1 cellular context compared by ENCODE assay signal in the genomic region with DNA sequence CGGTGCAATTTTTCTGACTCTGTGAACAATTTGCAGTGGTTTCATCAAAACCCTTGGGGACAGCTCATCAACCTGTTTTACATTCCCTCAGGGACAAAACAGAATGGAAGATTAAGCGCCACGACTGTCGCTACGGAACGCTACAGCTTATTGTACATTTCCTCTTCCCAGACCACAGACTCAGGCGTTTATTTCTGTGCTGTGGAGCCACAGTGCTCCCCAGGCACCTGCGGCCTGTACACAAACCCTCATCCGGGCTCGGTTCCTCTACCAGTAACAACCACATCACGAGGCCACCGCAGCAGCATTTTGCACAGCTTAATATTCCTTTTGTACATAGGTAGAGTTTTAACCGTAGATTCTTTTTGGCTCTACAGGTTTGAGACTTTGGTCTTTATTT.
A peak's percentile ranks its signal among the peaks of the same experiment; 100 is the strongest.
TF ChIP-seq lines count a peak whose summit lies in the region.

No MANE protein-coding gene starts in this region.

TF ChIP-seq in GM12878, 131 proteins besides CTCF, POLR2A, EP300 and RAD21 (continued from another document):
- TF ChIP-seq, protein P1, sequence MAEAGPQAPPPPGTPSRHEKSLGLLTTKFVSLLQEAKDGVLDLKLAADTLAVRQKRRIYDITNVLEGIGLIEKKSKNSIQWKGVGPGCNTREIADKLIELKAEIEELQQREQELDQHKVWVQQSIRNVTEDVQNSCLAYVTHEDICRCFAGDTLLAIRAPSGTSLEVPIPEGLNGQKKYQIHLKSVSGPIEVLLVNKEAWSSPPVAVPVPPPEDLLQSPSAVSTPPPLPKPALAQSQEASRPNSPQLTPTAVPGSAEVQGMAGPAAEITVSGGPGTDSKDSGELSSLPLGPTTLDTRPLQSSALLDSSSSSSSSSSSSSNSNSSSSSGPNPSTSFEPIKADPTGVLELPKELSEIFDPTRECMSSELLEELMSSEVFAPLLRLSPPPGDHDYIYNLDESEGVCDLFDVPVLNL (IDR thresholded peaks at IDR 0.05; ENCODE audit: low read depth, low read length), result no peak
- no peak for TF ChIP-seq ZBED1 (IDR thresholded peaks at IDR 0.05; ENCODE audit: borderline replicate concordance)
- TF ChIP-seq CBFB (IDR thresholded peaks at IDR 0.05; ENCODE audit: low read depth), result no peak
- TF ChIP-seq SPI1 (IDR thresholded peaks at IDR 0.05; ENCODE audit: borderline replicate concordance, insufficient read depth, low read depth, low read length), result peak; percentile 78
- TF ChIP-seq SMAD1 (IDR thresholded peaks at IDR 0.05; ENCODE audit: low read depth, partially characterized antibody), result no peak
- TF ChIP-seq, protein P2, sequence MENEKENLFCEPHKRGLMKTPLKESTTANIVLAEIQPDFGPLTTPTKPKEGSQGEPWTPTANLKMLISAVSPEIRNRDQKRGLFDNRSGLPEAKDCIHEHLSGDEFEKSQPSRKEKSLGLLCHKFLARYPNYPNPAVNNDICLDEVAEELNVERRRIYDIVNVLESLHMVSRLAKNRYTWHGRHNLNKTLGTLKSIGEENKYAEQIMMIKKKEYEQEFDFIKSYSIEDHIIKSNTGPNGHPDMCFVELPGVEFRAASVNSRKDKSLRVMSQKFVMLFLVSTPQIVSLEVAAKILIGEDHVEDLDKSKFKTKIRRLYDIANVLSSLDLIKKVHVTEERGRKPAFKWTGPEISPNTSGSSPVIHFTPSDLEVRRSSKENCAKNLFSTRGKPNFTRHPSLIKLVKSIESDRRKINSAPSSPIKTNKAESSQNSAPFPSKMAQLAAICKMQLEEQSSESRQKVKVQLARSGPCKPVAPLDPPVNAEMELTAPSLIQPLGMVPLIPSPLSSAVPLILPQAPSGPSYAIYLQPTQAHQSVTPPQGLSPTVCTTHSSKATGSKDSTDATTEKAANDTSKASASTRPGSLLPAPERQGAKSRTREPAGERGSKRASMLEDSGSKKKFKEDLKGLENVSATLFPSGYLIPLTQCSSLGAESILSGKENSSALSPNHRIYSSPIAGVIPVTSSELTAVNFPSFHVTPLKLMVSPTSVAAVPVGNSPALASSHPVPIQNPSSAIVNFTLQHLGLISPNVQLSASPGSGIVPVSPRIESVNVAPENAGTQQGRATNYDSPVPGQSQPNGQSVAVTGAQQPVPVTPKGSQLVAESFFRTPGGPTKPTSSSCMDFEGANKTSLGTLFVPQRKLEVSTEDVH (IDR thresholded peaks at IDR 0.05; ENCODE audit: low read depth, partially characterized antibody), result no peak
- no peak for TF ChIP-seq STAT1 (conservative IDR thresholded peaks at IDR 0.05)
- TF ChIP-seq NFIC (IDR thresholded peaks at IDR 0.05; ENCODE audit: low read depth, low read length), result 0 out of 2 replicates have a peak, but pooled peaks have one; percentile 40
- no peak for TF ChIP-seq ETV6 (conservative IDR thresholded peaks at IDR 0.05 in 1 of 2, IDR thresholded peaks at IDR 0.05 in 1 of 2; ENCODE audit: borderline replicate concordance in 1 of 2, low read depth in 1 of 2)
- TF ChIP-seq DPF2 (IDR thresholded peaks at IDR 0.05), result 0 out of 2 replicates have a peak, but pooled peaks have one; percentile 29
- peak; percentile 55; the same call in 1 of the 2 replicates for TF ChIP-seq BCL11A (IDR thresholded peaks at IDR 0.05; ENCODE audit: low read depth, low read length)
- peak; percentile 59 for TF ChIP-seq IKZF1 (conservative IDR thresholded peaks at IDR 0.05)
- no peak for TF ChIP-seq RB1 (IDR thresholded peaks at IDR 0.05; ENCODE audit: borderline replicate concordance)
- TF ChIP-seq MEF2B (IDR thresholded peaks at IDR 0.05; ENCODE audit: partially characterized antibody, poor library complexity, severe bottlenecking), result peak; percentile 81
- peak; percentile 91 for TF ChIP-seq RUNX3 (IDR thresholded peaks at IDR 0.05; ENCODE audit: low read length)
- TF ChIP-seq BHLHE40 (IDR thresholded peaks at IDR 0.05; ENCODE audit: borderline replicate concordance in 1 of 2, low read depth in 2 of 2, low read length in 1 of 2), result peak; percentile 91
- TF ChIP-seq, protein P3, sequence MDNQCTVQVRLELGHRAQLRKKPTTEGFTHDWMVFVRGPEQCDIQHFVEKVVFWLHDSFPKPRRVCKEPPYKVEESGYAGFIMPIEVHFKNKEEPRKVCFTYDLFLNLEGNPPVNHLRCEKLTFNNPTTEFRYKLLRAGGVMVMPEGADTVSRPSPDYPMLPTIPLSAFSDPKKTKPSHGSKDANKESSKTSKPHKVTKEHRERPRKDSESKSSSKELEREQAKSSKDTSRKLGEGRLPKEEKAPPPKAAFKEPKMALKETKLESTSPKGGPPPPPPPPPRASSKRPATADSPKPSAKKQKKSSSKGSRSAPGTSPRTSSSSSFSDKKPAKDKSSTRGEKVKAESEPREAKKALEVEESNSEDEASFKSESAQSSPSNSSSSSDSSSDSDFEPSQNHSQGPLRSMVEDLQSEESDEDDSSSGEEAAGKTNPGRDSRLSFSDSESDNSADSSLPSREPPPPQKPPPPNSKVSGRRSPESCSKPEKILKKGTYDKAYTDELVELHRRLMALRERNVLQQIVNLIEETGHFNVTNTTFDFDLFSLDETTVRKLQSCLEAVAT (IDR thresholded peaks at IDR 0.05), result 0 out of 2 replicates have a peak, but pooled peaks have one; percentile 29
- peak; percentile 81 for TF ChIP-seq PAX5 (IDR thresholded peaks at IDR 0.05; ENCODE audit: borderline replicate concordance, low read depth, low read length)
- TF ChIP-seq RBBP5 (conservative IDR thresholded peaks at IDR 0.05), result no peak
